ENCODE assay signal across 1 cellular context in the genomic region with DNA sequence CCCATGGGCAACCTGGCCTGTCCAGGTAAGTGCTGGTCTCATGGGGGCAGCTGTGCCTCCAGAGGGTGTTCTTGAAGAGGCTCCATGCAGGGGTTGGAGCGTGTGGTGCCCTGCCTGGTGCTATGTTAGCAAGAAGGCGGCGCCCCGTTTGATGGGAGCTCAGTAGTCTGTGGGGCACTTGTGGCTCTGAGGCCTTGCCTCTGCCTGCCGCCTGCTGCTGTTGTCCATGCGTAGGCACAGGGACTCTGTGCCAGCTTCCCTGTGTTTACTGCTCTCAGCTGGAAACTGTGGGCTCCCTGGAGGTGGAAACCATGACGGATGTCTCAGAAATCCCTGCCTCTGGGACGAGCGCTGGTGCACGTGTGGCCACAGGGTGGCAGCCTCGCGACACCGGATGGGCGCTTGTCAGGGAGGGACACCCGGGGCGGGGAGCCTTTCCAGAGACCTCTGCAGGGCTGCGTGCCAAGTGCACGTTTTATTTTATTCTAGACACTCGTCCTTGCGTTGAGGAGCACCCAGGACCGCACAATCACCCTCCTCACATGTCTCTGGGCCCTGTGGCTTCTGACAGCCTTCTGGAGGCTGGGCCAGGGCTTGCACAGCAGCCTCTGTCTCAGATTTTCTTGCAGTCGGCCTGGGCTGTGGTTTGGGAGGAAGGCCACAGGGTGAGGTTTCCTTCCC.
A peak's percentile ranks its signal among the peaks of the same experiment; 100 is the strongest.
TF ChIP-seq lines count a peak whose summit lies in the region.

No MANE protein-coding gene starts in this region.

TF ChIP-seq in HepG2, 621 proteins besides CTCF, POLR2A, EP300 and RAD21 (continued from another document and continues in another):
- TF ChIP-seq, protein P1, sequence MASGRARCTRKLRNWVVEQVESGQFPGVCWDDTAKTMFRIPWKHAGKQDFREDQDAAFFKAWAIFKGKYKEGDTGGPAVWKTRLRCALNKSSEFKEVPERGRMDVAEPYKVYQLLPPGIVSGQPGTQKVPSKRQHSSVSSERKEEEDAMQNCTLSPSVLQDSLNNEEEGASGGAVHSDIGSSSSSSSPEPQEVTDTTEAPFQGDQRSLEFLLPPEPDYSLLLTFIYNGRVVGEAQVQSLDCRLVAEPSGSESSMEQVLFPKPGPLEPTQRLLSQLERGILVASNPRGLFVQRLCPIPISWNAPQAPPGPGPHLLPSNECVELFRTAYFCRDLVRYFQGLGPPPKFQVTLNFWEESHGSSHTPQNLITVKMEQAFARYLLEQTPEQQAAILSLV (CRISPR knock-in tag; IDR thresholded peaks at IDR 0.05; ENCODE audit: borderline replicate concordance), result no peak; the same call in 1 of the 2 replicates
- TF ChIP-seq GATA4 (IDR thresholded peaks at IDR 0.05; ENCODE audit: borderline replicate concordance, low read depth) (no peak), KLF15 (CRISPR knock-in tag; IDR thresholded peaks at IDR 0.05; ENCODE audit: borderline replicate concordance) (no peak), ZNF101 (CRISPR knock-in tag; IDR thresholded peaks at IDR 0.05; ENCODE audit: borderline replicate concordance, low read depth) (no peak), ZNF468 (CRISPR knock-in tag; IDR thresholded peaks at IDR 0.05) (no peak), KDM2A (CRISPR knock-in tag; IDR thresholded peaks at IDR 0.05; ENCODE audit: borderline replicate concordance, low read depth) (peak; percentile 69; the same call in 1 of the 2 replicates), ZNF12 (CRISPR knock-in tag; IDR thresholded peaks at IDR 0.05) (no peak), ASH2L (IDR thresholded peaks at IDR 0.05; ENCODE audit: insufficient read length, low read depth, low read length) (no peak), TRIM24 (CRISPR knock-in tag; IDR thresholded peaks at IDR 0.05) (no peak), NFRKB (IDR thresholded peaks at IDR 0.05) (no peak), ZNF543 (CRISPR knock-in tag; IDR thresholded peaks at IDR 0.05) (no peak), SUZ12 (IDR thresholded peaks at IDR 0.05; ENCODE audit: low read depth, low read length) (no peak), WIZ (CRISPR knock-in tag; IDR thresholded peaks at IDR 0.05) (no peak), ZNF260 (CRISPR knock-in tag; IDR thresholded peaks at IDR 0.05; ENCODE audit: borderline replicate concordance, low read depth) (no peak), ARNT2 (CRISPR knock-in tag; IDR thresholded peaks at IDR 0.05; ENCODE audit: low read depth) (no peak), ZNF749 (CRISPR knock-in tag; IDR thresholded peaks at IDR 0.05; ENCODE audit: borderline replicate concordance) (no peak), IRX3 (CRISPR knock-in tag; IDR thresholded peaks at IDR 0.05; ENCODE audit: borderline replicate concordance, low read depth) (no peak), SSRP1 (CRISPR knock-in tag; IDR thresholded peaks at IDR 0.05) (no peak), ZNF850 (CRISPR knock-in tag; conservative IDR thresholded peaks at IDR 0.05) (no peak), NBN (conservative IDR thresholded peaks at IDR 0.05) (no peak), MAZ (IDR thresholded peaks at IDR 0.05; ENCODE audit: borderline replicate concordance, low read depth, low read length) (peak; percentile 13; the same call in 1 of the 2 replicates), MAZ (CRISPR knock-in tag; IDR thresholded peaks at IDR 0.05; ENCODE audit: low read depth) (no peak), MED13 (CRISPR knock-in tag; IDR thresholded peaks at IDR 0.05) (no peak), MAF1 (CRISPR knock-in tag; IDR thresholded peaks at IDR 0.05; ENCODE audit: borderline replicate concordance) (no peak), ZNF788 (CRISPR knock-in tag; IDR thresholded peaks at IDR 0.05; ENCODE audit: borderline replicate concordance) (no peak), NFKBIZ (CRISPR knock-in tag; IDR thresholded peaks at IDR 0.05) (no peak), HNRNPUL1 (IDR thresholded peaks at IDR 0.05; ENCODE audit: low read depth, low read length) (no peak), MYC (CRISPR knock-in tag; IDR thresholded peaks at IDR 0.05; ENCODE audit: borderline replicate concordance) (peak; percentile 46; the same call in 1 of the 2 replicates)
- TF ChIP-seq, protein P2, sequence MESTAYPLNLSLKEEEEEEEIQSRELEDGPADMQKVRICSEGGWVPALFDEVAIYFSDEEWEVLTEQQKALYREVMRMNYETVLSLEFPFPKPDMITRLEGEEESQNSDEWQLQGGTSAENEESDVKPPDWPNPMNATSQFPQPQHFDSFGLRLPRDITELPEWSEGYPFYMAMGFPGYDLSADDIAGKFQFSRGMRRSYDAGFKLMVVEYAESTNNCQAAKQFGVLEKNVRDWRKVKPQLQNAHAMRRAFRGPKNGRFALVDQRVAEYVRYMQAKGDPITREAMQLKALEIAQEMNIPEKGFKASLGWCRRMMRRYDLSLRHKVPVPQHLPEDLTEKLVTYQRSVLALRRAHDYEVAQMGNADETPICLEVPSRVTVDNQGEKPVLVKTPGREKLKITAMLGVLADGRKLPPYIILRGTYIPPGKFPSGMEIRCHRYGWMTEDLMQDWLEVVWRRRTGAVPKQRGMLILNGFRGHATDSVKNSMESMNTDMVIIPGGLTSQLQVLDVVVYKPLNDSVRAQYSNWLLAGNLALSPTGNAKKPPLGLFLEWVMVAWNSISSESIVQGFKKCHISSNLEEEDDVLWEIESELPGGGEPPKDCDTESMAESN (CRISPR knock-in tag; conservative IDR thresholded peaks at IDR 0.05), result 0 out of 2 replicates have a peak, but pooled peaks have one; percentile 32
- TF ChIP-seq, protein P3, sequence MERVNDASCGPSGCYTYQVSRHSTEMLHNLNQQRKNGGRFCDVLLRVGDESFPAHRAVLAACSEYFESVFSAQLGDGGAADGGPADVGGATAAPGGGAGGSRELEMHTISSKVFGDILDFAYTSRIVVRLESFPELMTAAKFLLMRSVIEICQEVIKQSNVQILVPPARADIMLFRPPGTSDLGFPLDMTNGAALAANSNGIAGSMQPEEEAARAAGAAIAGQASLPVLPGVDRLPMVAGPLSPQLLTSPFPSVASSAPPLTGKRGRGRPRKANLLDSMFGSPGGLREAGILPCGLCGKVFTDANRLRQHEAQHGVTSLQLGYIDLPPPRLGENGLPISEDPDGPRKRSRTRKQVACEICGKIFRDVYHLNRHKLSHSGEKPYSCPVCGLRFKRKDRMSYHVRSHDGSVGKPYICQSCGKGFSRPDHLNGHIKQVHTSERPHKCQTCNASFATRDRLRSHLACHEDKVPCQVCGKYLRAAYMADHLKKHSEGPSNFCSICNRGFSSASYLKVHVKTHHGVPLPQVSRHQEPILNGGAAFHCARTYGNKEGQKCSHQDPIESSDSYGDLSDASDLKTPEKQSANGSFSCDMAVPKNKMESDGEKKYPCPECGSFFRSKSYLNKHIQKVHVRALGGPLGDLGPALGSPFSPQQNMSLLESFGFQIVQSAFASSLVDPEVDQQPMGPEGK (CRISPR knock-in tag; IDR thresholded peaks at IDR 0.05), result peak; percentile 76
- TF ChIP-seq, protein P4, sequence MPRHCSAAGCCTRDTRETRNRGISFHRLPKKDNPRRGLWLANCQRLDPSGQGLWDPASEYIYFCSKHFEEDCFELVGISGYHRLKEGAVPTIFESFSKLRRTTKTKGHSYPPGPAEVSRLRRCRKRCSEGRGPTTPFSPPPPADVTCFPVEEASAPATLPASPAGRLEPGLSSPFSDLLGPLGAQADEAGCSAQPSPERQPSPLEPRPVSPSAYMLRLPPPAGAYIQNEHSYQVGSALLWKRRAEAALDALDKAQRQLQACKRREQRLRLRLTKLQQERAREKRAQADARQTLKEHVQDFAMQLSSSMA (CRISPR knock-in tag; IDR thresholded peaks at IDR 0.05), result no peak
- TF ChIP-seq, protein P5, sequence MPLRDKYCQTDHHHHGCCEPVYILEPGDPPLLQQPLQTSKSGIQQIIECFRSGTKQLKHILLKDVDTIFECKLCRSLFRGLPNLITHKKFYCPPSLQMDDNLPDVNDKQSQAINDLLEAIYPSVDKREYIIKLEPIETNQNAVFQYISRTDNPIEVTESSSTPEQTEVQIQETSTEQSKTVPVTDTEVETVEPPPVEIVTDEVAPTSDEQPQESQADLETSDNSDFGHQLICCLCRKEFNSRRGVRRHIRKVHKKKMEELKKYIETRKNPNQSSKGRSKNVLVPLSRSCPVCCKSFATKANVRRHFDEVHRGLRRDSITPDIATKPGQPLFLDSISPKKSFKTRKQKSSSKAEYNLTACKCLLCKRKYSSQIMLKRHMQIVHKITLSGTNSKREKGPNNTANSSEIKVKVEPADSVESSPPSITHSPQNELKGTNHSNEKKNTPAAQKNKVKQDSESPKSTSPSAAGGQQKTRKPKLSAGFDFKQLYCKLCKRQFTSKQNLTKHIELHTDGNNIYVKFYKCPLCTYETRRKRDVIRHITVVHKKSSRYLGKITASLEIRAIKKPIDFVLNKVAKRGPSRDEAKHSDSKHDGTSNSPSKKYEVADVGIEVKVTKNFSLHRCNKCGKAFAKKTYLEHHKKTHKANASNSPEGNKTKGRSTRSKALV (CRISPR knock-in tag; IDR thresholded peaks at IDR 0.05), result peak; percentile 56; the same call in 1 of the 2 replicates
- TF ChIP-seq, protein P6, sequence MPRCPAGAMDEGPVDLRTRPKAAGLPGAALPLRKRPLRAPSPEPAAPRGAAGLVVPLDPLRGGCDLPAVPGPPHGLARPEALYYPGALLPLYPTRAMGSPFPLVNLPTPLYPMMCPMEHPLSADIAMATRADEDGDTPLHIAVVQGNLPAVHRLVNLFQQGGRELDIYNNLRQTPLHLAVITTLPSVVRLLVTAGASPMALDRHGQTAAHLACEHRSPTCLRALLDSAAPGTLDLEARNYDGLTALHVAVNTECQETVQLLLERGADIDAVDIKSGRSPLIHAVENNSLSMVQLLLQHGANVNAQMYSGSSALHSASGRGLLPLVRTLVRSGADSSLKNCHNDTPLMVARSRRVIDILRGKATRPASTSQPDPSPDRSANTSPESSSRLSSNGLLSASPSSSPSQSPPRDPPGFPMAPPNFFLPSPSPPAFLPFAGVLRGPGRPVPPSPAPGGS (CRISPR knock-in tag; IDR thresholded peaks at IDR 0.05), result no peak
- TF ChIP-seq, protein P7, sequence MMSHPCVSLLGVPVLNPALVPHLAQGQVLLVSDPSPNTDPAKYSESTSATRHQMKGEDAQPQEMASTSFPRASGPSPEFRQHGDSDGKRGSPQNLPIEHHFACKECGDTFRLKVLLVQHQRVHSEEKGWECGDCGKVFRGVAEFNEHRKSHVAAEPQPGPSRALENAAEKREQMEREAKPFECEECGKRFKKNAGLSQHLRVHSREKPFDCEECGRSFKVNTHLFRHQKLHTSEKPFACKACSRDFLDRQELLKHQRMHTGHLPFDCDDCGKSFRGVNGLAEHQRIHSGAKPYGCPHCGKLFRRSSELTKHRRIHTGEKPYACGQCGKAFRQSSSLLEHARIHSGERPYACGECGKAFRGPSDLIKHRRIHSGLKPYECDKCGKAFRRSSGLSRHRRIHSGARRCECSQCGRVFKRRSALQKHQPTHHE (CRISPR knock-in tag; IDR thresholded peaks at IDR 0.05; ENCODE audit: borderline replicate concordance), result no peak
- TF ChIP-seq, protein P8, sequence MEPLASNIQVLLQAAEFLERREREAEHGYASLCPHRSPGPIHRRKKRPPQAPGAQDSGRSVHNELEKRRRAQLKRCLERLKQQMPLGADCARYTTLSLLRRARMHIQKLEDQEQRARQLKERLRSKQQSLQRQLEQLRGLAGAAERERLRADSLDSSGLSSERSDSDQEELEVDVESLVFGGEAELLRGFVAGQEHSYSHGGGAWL (CRISPR knock-in tag; IDR thresholded peaks at IDR 0.05), result no peak
- TF ChIP-seq, protein P9, sequence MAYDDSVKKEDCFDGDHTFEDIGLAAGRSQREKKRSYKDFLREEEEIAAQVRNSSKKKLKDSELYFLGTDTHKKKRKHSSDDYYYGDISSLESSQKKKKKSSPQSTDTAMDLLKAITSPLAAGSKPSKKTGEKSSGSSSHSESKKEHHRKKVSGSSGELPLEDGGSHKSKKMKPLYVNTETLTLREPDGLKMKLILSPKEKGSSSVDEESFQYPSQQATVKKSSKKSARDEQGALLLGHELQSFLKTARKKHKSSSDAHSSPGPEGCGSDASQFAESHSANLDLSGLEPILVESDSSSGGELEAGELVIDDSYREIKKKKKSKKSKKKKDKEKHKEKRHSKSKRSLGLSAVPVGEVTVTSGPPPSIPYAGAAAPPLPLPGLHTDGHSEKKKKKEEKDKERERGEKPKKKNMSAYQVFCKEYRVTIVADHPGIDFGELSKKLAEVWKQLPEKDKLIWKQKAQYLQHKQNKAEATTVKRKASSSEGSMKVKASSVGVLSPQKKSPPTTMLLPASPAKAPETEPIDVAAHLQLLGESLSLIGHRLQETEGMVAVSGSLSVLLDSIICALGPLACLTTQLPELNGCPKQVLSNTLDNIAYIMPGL (CRISPR knock-in tag; IDR thresholded peaks at IDR 0.05; ENCODE audit: borderline replicate concordance in 1 of 2, low read depth in 1 of 2), result peak in 1 of 2 experiments; percentile 51; a peak in 1 of 4 replicates
- TF ChIP-seq, protein P10, sequence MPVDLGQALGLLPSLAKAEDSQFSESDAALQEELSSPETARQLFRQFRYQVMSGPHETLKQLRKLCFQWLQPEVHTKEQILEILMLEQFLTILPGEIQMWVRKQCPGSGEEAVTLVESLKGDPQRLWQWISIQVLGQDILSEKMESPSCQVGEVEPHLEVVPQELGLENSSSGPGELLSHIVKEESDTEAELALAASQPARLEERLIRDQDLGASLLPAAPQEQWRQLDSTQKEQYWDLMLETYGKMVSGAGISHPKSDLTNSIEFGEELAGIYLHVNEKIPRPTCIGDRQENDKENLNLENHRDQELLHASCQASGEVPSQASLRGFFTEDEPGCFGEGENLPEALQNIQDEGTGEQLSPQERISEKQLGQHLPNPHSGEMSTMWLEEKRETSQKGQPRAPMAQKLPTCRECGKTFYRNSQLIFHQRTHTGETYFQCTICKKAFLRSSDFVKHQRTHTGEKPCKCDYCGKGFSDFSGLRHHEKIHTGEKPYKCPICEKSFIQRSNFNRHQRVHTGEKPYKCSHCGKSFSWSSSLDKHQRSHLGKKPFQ (CRISPR knock-in tag; IDR thresholded peaks at IDR 0.05; ENCODE audit: insufficient replicate concordance), result no peak
- TF ChIP-seq, protein P11, sequence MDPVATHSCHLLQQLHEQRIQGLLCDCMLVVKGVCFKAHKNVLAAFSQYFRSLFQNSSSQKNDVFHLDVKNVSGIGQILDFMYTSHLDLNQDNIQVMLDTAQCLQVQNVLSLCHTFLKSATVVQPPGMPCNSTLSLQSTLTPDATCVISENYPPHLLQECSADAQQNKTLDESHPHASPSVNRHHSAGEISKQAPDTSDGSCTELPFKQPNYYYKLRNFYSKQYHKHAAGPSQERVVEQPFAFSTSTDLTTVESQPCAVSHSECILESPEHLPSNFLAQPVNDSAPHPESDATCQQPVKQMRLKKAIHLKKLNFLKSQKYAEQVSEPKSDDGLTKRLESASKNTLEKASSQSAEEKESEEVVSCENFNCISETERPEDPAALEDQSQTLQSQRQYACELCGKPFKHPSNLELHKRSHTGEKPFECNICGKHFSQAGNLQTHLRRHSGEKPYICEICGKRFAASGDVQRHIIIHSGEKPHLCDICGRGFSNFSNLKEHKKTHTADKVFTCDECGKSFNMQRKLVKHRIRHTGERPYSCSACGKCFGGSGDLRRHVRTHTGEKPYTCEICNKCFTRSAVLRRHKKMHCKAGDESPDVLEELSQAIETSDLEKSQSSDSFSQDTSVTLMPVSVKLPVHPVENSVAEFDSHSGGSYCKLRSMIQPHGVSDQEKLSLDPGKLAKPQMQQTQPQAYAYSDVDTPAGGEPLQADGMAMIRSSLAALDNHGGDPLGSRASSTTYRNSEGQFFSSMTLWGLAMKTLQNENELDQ (CRISPR knock-in tag; IDR thresholded peaks at IDR 0.05; ENCODE audit: borderline replicate concordance), result no peak
- TF ChIP-seq, protein P12, sequence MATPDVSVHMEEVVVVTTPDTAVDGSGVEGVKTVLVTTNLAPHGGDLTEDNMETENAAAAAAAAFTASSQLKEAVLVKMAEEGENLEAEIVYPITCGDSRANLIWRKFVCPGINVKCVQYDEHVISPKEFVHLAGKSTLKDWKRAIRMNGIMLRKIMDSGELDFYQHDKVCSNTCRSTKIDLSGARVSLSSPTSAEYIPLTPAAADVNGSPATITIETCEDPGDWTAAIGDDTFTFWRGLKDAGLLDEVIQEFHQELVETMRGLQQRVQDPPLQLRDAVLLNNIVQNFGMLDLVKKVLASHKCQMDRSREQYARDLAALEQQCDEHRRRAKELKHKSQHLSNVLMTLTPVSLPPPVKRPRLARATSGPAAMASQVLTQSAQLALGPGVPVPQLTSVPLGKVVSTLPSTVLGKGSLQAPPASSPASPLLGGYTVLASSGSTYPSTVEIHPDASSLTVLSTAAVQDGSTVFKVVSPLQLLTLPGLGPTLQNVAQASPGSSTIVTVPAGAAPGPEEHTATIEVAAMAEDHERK (CRISPR knock-in tag; IDR thresholded peaks at IDR 0.05; ENCODE audit: low read depth), result no peak
